Comparison of ENCODE assay signal across 10 cellular contexts in the genomic region with DNA sequence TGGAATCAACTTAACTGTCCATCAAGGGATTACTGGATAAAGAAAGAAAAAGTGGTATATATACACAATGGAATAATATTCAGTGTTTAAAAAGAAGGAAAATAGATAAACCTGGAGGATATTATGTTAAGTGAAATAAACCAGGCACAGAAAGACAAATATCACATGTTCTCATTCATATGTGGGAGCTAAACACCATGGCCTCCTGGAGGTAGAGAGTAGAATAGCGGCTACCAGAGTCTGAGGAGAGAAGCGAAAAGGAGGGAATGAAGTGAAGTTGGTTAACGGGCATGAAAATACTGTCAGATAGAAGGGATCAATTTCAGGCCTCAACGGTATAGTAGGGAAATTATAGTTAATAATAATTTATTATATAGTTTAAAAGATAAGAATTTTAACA.
A peak's percentile ranks its signal among the peaks of the same experiment; 100 is the strongest.
DNase-seq lines count a peak whose midpoint lies in the region; ATAC-seq and TF ChIP-seq lines count a peak whose summit lies in the region.
"Had no signal": no experiment of that assay in that cellular context is flagged by ENCODE, and none has a peak within 500 bp of the region (broad histone marks: within the 10 kb centered on the region; RNA-seq: fewer than 3 reads in every experiment).

No MANE protein-coding gene starts in this region.

- no peaks in the 10 kb centered on the region for H3K4me1 ChIP-seq in OCI-LY1 (ENCODE audit: insufficient read depth, low read length, severe bottlenecking)
- H3K4me1 ChIP-seq in right lobe of liver: no peaks in the 10 kb centered on the region
- H3K4me1 ChIP-seq: adrenal gland had no signal

- H3K27me3 ChIP-seq in OCI-LY1 (ENCODE audit: insufficient read depth, low read length) (no peaks in the 10 kb centered on the region), right lobe of liver (no peaks in the 10 kb centered on the region)
- H3K27me3 ChIP-seq: adrenal gland had no signal

- DNase-seq in GM13977 (ENCODE audit: low spot score): no peak
- no peak for DNase-seq in right lobe of liver
- no peak for DNase-seq in C1 segment of cervical spinal cord (lab: John Stamatoyannopoulos, UW)
- no peak for DNase-seq in ACHN
- DNase-seq in natural killer cell: no peak
- DNase-seq in foreskin fibroblast: no peak
- DNase-seq: adrenal gland, MV-4-11 had no signal

- no peaks in the 10 kb centered on the region for H3K4me1 Mint-ChIP-seq in natural killer cell

- ATAC-seq in HG02642 (IDR thresholded peaks at IDR 0.05; ENCODE audit: poor library complexity, unreplicated experiment) (peak; percentile 78), right lobe of liver (peak in 1 of 4 donors; percentile 24), natural killer cell (no peak)

- TF ChIP-seq POLR2A in right lobe of liver (IDR thresholded peaks at IDR 0.05): no peak

- peaks cover 9 to 20% of the 10 kb centered on the region in 2 donors for H3K9me3 Mint-ChIP-seq in natural killer cell

- no peaks in the 10 kb centered on the region for H3F3A ChIP-seq in OCI-LY1 (ENCODE audit: insufficient read depth, low read length)

- no peak overlapping the region for H3K4me3 Mint-ChIP-seq in natural killer cell

- H3K27me3 Mint-ChIP-seq in natural killer cell (ENCODE audit: low read depth in 2 of 2): peaks cover 0 to 3% of the 10 kb centered on the region in 2 donors

- H3K36me3 Mint-ChIP-seq in natural killer cell: no peaks in the 10 kb centered on the region

- H3K9me2 ChIP-seq in OCI-LY1 (ENCODE audit: low read depth, low read length): no peaks in the 10 kb centered on the region

- no peak overlapping the region for H3K4me2 ChIP-seq in OCI-LY1 (ENCODE audit: low read length)

- 47% methylated on average over 4 of the region's 4 CpGs for WGBS in right lobe of liver (ENCODE audit: insufficient coverage, low coverage, low lambda C conversion rate, missing lambda C conversion rate)

- H3K27ac Mint-ChIP-seq in natural killer cell: no peak overlapping the region

- H3K27ac ChIP-seq in OCI-LY1 (ENCODE audit: low read depth, low read length, poor library complexity, severe bottlenecking) (no peak overlapping the region), right lobe of liver (no peak overlapping the region)
- H3K27ac ChIP-seq: adrenal gland had no signal

- H3K4me3 ChIP-seq in OCI-LY1 (ENCODE audit: low read depth, low read length, poor library complexity, severe bottlenecking) (no peak overlapping the region), right lobe of liver (no peak overlapping the region), foreskin fibroblast (ENCODE audit: low read depth in 1 of 2, low read length in 2 of 2) (no peak overlapping the region)
- H3K4me3 ChIP-seq: adrenal gland had no signal

- peak; percentile 49 for TF ChIP-seq CTCF in GM13977 (IDR thresholded peaks at IDR 0.05; ENCODE audit: extremely low read depth, insufficient read depth, missing control alignments)
- TF ChIP-seq CTCF in OCI-LY1 (IDR thresholded peaks at IDR 0.05; ENCODE audit: low read length): peak; percentile 23; the same call in 1 of the 2 replicates
- TF ChIP-seq CTCF in right lobe of liver (IDR thresholded peaks at IDR 0.05): peak in 3 of 4 donors; percentile 21 to 36 (median 31)
- no peak for TF ChIP-seq CTCF in natural killer cell (IDR thresholded peaks at IDR 0.05)
- no peak for TF ChIP-seq CTCF in foreskin fibroblast (IDR thresholded peaks at IDR 0.05; ENCODE audit: low read depth, low read length)

- no peak overlapping the region for H2AFZ ChIP-seq in OCI-LY1 (ENCODE audit: low read length)

- no peaks in the 10 kb centered on the region for H3K79me2 ChIP-seq in OCI-LY1 (ENCODE audit: insufficient read depth, low read length)

- in situ Hi-C loops in GM13977 (cut with MboI; ENCODE audit: low pct_unique_long_range_greater_than_20kb, low sequenced_read_pairs, unreplicated experiment) (no loop called here), ACHN (cut with HindIII; ENCODE audit: low pct_ligation_motif_present, low pct_unique_long_range_greater_than_20kb, low sequenced_read_pairs) (no loop called here)

- H3K36me3 ChIP-seq in OCI-LY1 (ENCODE audit: insufficient read depth, low read length) (no peaks in the 10 kb centered on the region), right lobe of liver (no peaks in the 10 kb centered on the region)
- H3K36me3 ChIP-seq: adrenal gland had no signal

- H3K9ac ChIP-seq in OCI-LY1 (ENCODE audit: low read length): no peak overlapping the region

- intact Hi-C loops in right lobe of liver (cut with DNase I): no loop called here
- intact Hi-C loops in natural killer cell (cut with micrococcal nuclease): no loop called here

- H3K9me3 ChIP-seq in OCI-LY1 (ENCODE audit: low read length) (no peaks in the 10 kb centered on the region), right lobe of liver (no peaks in the 10 kb centered on the region)
- H3K9me3 ChIP-seq: adrenal gland had no signal

- no peaks in the 10 kb centered on the region for H4K20me1 ChIP-seq in OCI-LY1 (ENCODE audit: insufficient read depth, low read length)

Comparison
In these comparisons a context has a peak if more than half of its experiments do, and no peak if none do; other contexts are left out.
1. CTCF ChIP-seq: peak in GM13977 (single experiment), OCI-LY1 (single experiment) and right lobe of liver (3 of 4); none in natural killer cell (single experiment) and foreskin fibroblast (single experiment).